Comparison of ENCODE assay signal across 1 cellular context in genomic region chr12:106289196-106289681, GRCh38.
TF ChIP-seq lines count a peak whose summit lies in the region.

No MANE protein-coding gene starts in this region.

TF ChIP-seq in endothelial cell of umbilical vein, 7 proteins besides CTCF, POLR2A, EP300 and RAD21:
- TF ChIP-seq GATA2 (IDR thresholded peaks at IDR 0.05; ENCODE audit: insufficient read depth, insufficient read length, low read depth, low read length), result no peak
- no peak for TF ChIP-seq JUN (IDR thresholded peaks at IDR 0.05; ENCODE audit: borderline replicate concordance, insufficient read depth, insufficient read length, low read depth)
- TF ChIP-seq MAX (IDR thresholded peaks at IDR 0.05; ENCODE audit: insufficient read depth, insufficient read length), result no peak
- no peak for TF ChIP-seq FOS (IDR thresholded peaks at IDR 0.05; ENCODE audit: borderline replicate concordance, insufficient read depth, low read length)
- TF ChIP-seq POLR2AphosphoS5 (IDR thresholded peaks at IDR 0.05; ENCODE audit: insufficient read depth, low read depth, low read length), result no peak
- no peak for TF ChIP-seq MYC (IDR thresholded peaks at IDR 0.05; ENCODE audit: low read depth, low read length)
- TF ChIP-seq EZH2 (IDR thresholded peaks at IDR 0.05; ENCODE audit: borderline replicate concordance, low read depth, low read length, severe bottlenecking), result no peak
